8 cellular contexts compared by ENCODE assay signal in the genomic region with DNA sequence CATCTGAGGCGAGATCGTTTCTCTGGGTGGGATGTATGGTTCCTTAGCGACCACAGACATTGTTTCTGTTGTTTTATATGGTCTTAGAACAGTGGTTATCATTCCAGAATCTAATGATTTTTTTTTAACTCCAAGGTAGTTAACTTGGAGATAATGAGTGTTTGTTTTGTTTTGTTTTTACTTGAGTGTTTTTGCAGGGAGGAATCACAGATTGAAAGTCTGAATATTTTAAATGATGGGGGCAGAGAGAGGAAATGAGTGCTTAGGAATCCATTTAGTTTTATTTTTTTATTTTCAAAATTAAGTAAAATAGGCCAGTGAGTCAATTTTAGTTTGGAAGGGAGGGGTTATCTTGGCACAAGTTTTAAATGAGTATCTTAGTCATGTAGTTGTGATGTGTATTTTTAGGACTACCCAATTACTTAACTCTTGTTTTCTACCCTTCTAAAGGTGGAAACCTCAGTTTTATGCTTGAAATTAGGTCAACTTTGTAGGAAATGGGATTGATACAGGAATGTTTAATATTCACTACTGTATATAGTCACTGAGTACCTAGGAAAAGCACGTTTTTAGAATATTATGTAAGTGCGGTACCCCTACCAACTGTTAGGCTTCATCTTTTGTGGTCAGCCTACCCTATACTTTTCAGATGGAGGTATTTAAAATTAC. TPM values are rescaled to one million over a fixed set of nuclear protein-coding genes. Genes with fewer than 3 reads are reported as not detected.
DNase-seq lines count a peak whose midpoint lies in the region; ATAC-seq and TF ChIP-seq lines count a peak whose summit lies in the region.

No MANE protein-coding gene starts in this region.

- H3K9me3 ChIP-seq in iPS-18c (ENCODE audit: control insufficient read depth, insufficient read depth, low read length), result no peaks in the 10 kb centered on the region

- ATAC-seq in omental fat pad (ENCODE audit: low FRiP score) (no peak), HG03354 (IDR thresholded peaks at IDR 0.05; ENCODE audit: poor library complexity, severe bottlenecking, unreplicated experiment) (no peak)

- DNase-seq in DMS79 treated with DMSO at 0.1 percent for 48 hours (lab: John Stamatoyannopoulos, UW) (peak; percentile 32), DMS79 (lab: John Stamatoyannopoulos, UW) (no peak), substantia nigra (lab: John Stamatoyannopoulos, UW) (no peak), omental fat pad (ENCODE audit: low spot score) (no peak)
- DNase-seq in stimulated activated CD8-positive, alpha-beta memory T cell treated with anti-CD3 and anti-CD28 coated beads, Interleukin-4, amount 100 ng/mL, for 48 hours, result no peak

- TF ChIP-seq CTCF in omental fat pad (IDR thresholded peaks at IDR 0.05), result no peak

- peak overlapping the region; percentile 97 for H3K4me3 Mint-ChIP-seq in activated naive CD8-positive, alpha-beta T cell

- H3K4me1 Mint-ChIP-seq in activated naive CD8-positive, alpha-beta T cell (ENCODE audit: low read depth), result peaks cover 56% of the 10 kb centered on the region

- H3K27ac Mint-ChIP-seq in activated naive CD8-positive, alpha-beta T cell, result peak overlapping the region; percentile 97

- peak overlapping the region; percentile 54 for H3K4me3 ChIP-seq in iPS-18c (ENCODE audit: insufficient read depth, low read depth, low read length)

- peak overlapping the region; percentile 98 for H3K27ac ChIP-seq in substantia nigra (ENCODE audit: low read depth, low read length, poor library complexity, severe bottlenecking)

- H3K27me3 Mint-ChIP-seq in activated naive CD8-positive, alpha-beta T cell, result no peaks in the 10 kb centered on the region

- H3K36me3 Mint-ChIP-seq in activated naive CD8-positive, alpha-beta T cell, result peaks cover 2% of the 10 kb centered on the region

- no peaks in the 10 kb centered on the region for H3K9me3 Mint-ChIP-seq in activated naive CD8-positive, alpha-beta T cell (ENCODE audit: low read depth)

RNA-seq across cellular contexts. Expression of a gene that starts 2.0 kb away (rescaled TPM):
- total RNA-seq in omental fat pad, result 10 to 100 TPM; 22.4 to 34.3 (median 30.2) TPM

RNA-seq across cellular contexts. Expression of a gene that starts 23.6 kb away (rescaled TPM):
- not detected for total RNA-seq in omental fat pad
